ENCODE assay signal across 16 cellular contexts in the genomic region with DNA sequence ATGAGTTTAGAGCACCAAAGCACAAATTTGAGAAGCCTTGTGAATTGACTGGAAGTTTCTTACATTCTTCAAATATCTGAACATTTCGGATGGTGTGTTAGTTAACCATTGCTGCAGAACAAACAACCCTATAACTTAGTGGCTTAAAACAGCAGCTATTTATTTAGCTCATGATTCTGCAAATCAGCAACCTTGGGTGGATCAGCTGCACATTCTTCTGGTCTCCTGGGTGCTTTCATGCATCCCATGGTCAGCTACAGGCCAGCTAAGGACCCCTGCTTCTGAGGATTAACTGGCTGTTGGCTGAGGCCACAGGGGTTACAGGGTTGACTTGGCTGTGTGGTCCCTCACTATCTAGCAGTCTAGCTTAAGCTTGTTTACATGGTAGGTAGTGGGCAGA.
"Had no signal": no experiment of that assay in that cellular context is flagged by ENCODE, and none has a peak within 500 bp of the region (broad histone marks: within the 10 kb centered on the region; RNA-seq: fewer than 3 reads in every experiment).

No MANE protein-coding gene starts in this region.

- DNase-seq: activated CD4-positive, alpha-beta T cell treated with anti-CD3 and anti-CD28 coated beads for 4 hours; activated CD8-positive, alpha-beta memory T cell treated with anti-CD3 and anti-CD28 coated beads, Interleukin-2, amount 50 U/mL, for 4 hours; activated CD8-positive, alpha-beta T cell treated with anti-CD3 and anti-CD28 coated beads for 36 hours; activated gamma-delta T cell treated with Interleukin-2 at 50 U/mL for 16 hours; activated naive CD8-positive, alpha-beta T cell treated with anti-CD3 and anti-CD28 coated beads for 36 hours; activated T-cell treated with anti-CD3 and anti-CD28 coated beads, Interleukin-2, amount 50 U/mL, for 72 hours; aorta; gastrocnemius medialis; hypothalamus; lower lobe of right lung; natural killer cell; nucleus accumbens; stimulated activated CD4-positive, alpha-beta T cell treated with anti-CD3 and anti-CD28 coated beads, Interleukin-4, amount 100 ng/mL, for 4 hours; T-cell; WERI-Rb-1 had no signal

- H3K9me3 ChIP-seq: breast epithelium, gastrocnemius medialis, lower lobe of right lung had no signal

- H3K36me3 Mint-ChIP-seq: activated naive CD8-positive, alpha-beta T cell treated with anti-CD3 and anti-CD28 coated beads for 36 hours; natural killer cell; T-cell had no signal

- H3K4me3 ChIP-seq: breast epithelium, gastrocnemius medialis, lower lobe of right lung had no signal

- H3K4me3 Mint-ChIP-seq: activated CD8-positive, alpha-beta T cell treated with anti-CD3 and anti-CD28 coated beads for 36 hours; activated naive CD8-positive, alpha-beta T cell treated with anti-CD3 and anti-CD28 coated beads for 36 hours; activated T-cell treated with anti-CD3 and anti-CD28 coated beads, Interleukin-2, amount 50 U/mL, for 72 hours; natural killer cell; T-cell had no signal

- H3K9me3 Mint-ChIP-seq: activated CD8-positive, alpha-beta T cell treated with anti-CD3 and anti-CD28 coated beads for 36 hours; activated naive CD8-positive, alpha-beta T cell treated with anti-CD3 and anti-CD28 coated beads for 36 hours; activated T-cell treated with anti-CD3 and anti-CD28 coated beads, Interleukin-2, amount 50 U/mL, for 72 hours; natural killer cell; T-cell had no signal

- H3K27me3 Mint-ChIP-seq: activated CD8-positive, alpha-beta T cell treated with anti-CD3 and anti-CD28 coated beads for 36 hours; activated naive CD8-positive, alpha-beta T cell treated with anti-CD3 and anti-CD28 coated beads for 36 hours; T-cell had no signal

- H3K27ac ChIP-seq: breast epithelium, gastrocnemius medialis, lower lobe of right lung, WERI-Rb-1 had no signal

- ATAC-seq: activated CD8-positive, alpha-beta T cell treated with anti-CD3 and anti-CD28 coated beads for 36 hours; activated T-cell treated with anti-CD3 and anti-CD28 coated beads, Interleukin-2, amount 50 U/mL, for 72 hours; gastrocnemius medialis; lower lobe of right lung; natural killer cell; T-cell had no signal

- H3K4me1 ChIP-seq: breast epithelium had no signal

- H3K27me3 ChIP-seq: breast epithelium, gastrocnemius medialis had no signal

- H3K27ac Mint-ChIP-seq: activated CD8-positive, alpha-beta T cell treated with anti-CD3 and anti-CD28 coated beads for 36 hours; activated naive CD8-positive, alpha-beta T cell treated with anti-CD3 and anti-CD28 coated beads for 36 hours; activated T-cell treated with anti-CD3 and anti-CD28 coated beads, Interleukin-2, amount 50 U/mL, for 72 hours; natural killer cell; T-cell had no signal

- H3K36me3 ChIP-seq: breast epithelium, gastrocnemius medialis, lower lobe of right lung, WERI-Rb-1 had no signal
